25 cellular contexts compared by ENCODE assay signal in genomic region chr17:21474815-21475214, GRCh38.
"Had no signal": no experiment of that assay in that cellular context is flagged by ENCODE, and none has a peak within 500 bp of the region (broad histone marks: within the 10 kb centered on the region; RNA-seq: fewer than 3 reads in every experiment).

No MANE protein-coding gene starts in this region.

- H3K27me3 ChIP-seq: right lobe of liver, thyroid gland had no signal

- H3K9me3 ChIP-seq: lower lobe of right lung, neutrophil, right lobe of liver, suprapubic skin, thyroid gland had no signal

- H3K27ac ChIP-seq: dorsolateral prefrontal cortex, esophagus squamous epithelium, lower lobe of right lung, neutrophil, parathyroid adenoma, right lobe of liver, suprapubic skin, thyroid gland had no signal

- H3K9ac ChIP-seq: parathyroid adenoma had no signal

- H3K27ac Mint-ChIP-seq: naive thymus-derived CD8-positive, alpha-beta T cell; progenitor cell of endocrine pancreas; stimulated activated naive CD8-positive, alpha-beta T cell treated with anti-CD3 and anti-CD28 coated beads, Interleukin-15, amount 100 ng/mL, for 72 hours had no signal

- H3K4me3 ChIP-seq: dorsolateral prefrontal cortex, esophagus squamous epithelium, lower lobe of right lung, right lobe of liver, suprapubic skin, thyroid gland had no signal

- H3K4me1 ChIP-seq: esophagus squamous epithelium, lower lobe of right lung, parathyroid adenoma, right lobe of liver, suprapubic skin, thyroid gland had no signal

- H3K4me3 Mint-ChIP-seq: naive thymus-derived CD8-positive, alpha-beta T cell; stimulated activated naive CD8-positive, alpha-beta T cell treated with anti-CD3 and anti-CD28 coated beads, Interleukin-15, amount 100 ng/mL, for 72 hours had no signal

- H3K4me1 Mint-ChIP-seq: naive thymus-derived CD8-positive, alpha-beta T cell; stimulated activated naive CD8-positive, alpha-beta T cell treated with anti-CD3 and anti-CD28 coated beads, Interleukin-15, amount 100 ng/mL, for 72 hours had no signal

- H2AFZ ChIP-seq: parathyroid adenoma had no signal

- DNase-seq: cerebellar nuclear complex; dorsolateral prefrontal cortex; effector CD8-positive, alpha-beta T cell; esophagus squamous epithelium; foreskin melanocyte; glutamatergic neuron; hypothalamus; left ventricle myocardium superior; lower lobe of right lung; naive thymus-derived CD8-positive, alpha-beta T cell; right lobe of liver; small intestine; stimulated activated CD4-positive, alpha-beta T cell treated with anti-CD3 and anti-CD28 coated beads, Interleukin-15, amount 100 ng/mL, for 24 hours; stimulated activated CD4-positive, alpha-beta T cell treated with anti-CD3 and anti-CD28 coated beads, Interleukin-2, amount 100 ng/mL, for 48 hours; stimulated activated naive CD4-positive, alpha-beta T cell; stimulated activated naive CD8-positive, alpha-beta T cell treated with anti-CD3 and anti-CD28 coated beads, Interleukin-15, amount 100 ng/mL, for 72 hours; thyroid gland; trophoblast cell had no signal

- H3K79me2 ChIP-seq: parathyroid adenoma had no signal

- FAIRE-seq: endothelial cell of umbilical vein, keratinocyte, small intestine, urothelium cell line had no signal

- H3K36me3 ChIP-seq: esophagus squamous epithelium, lower lobe of right lung, neutrophil, right lobe of liver, suprapubic skin, thyroid gland had no signal

- ATAC-seq: left ventricle myocardium superior; lower lobe of right lung; naive thymus-derived CD8-positive, alpha-beta T cell; right lobe of liver; stimulated activated naive CD8-positive, alpha-beta T cell treated with anti-CD3 and anti-CD28 coated beads, Interleukin-15, amount 100 ng/mL, for 72 hours had no signal
